In the genomic region with DNA sequence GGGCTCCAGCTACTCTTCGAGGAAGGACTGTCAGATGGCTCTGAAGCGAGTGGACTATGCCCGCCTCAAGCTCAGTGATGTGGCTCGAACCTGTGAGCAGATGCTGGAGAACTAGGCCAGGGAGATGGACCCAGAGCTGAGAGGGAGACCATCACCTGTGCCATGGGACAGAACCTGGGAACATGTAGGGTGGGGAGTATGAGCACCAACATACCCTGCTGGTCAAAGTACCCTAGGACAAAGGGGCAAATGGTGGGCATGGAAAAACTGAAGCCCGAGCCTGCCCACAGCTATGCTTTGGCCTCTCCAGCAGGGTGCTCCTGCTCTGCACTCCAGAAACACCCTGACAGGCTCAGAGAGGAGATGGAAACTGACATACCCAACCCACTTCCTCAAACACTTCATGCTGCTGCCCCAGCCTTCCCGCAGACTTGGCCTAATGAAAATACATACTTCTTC, we compare ENCODE assay signal across 11 cellular contexts. TPM values are rescaled to one million over a fixed set of nuclear protein-coding genes. Genes with fewer than 3 reads are reported as not detected.
DNase-seq lines count a peak whose midpoint lies in the region; ATAC-seq and TF ChIP-seq lines count a peak whose summit lies in the region.
"Had no signal": no experiment of that assay in that cellular context is flagged by ENCODE, and none has a peak within 500 bp of the region (broad histone marks: within the 10 kb centered on the region; RNA-seq: fewer than 3 reads in every experiment).

No MANE protein-coding gene starts in this region.

- peak overlapping the region; percentile 96 to 98 for H3K27ac Mint-ChIP-seq in natural killer cell treated with Interleukin-12 subunit alpha and Interleukin-12 subunit beta and Interleukin-15 and Interleukin-18, amount 100 ng/mL, for 72 hours
- peak overlapping the region in 1 of 2 donors; percentile 38 for H3K27ac Mint-ChIP-seq in natural killer cell
- H3K27ac Mint-ChIP-seq in endodermal cell, result no peak overlapping the region

- no peaks in the 10 kb centered on the region for H3K4me1 ChIP-seq in endodermal cell (ENCODE audit: control insufficient read depth, insufficient read depth, low read length)

- WGBS in endodermal cell (ENCODE audit: insufficient coverage in 1 of 2, insufficient read length in 1 of 2), 2 experiments, result 92 to 95% methylated on average over 5 to 6 of the region's 6 CpGs

- ATAC-seq in natural killer cell treated with Interleukin-12 subunit alpha and Interleukin-12 subunit beta and Interleukin-15 and Interleukin-18, amount 100 ng/mL, for 72 hours, result no peak
- ATAC-seq in natural killer cell, result no peak
- ATAC-seq: activated CD4-positive, CD25-positive, alpha-beta regulatory T cell treated with anti-CD3 and anti-CD28 coated beads, Interleukin-2, amount 50 U/mL, for 24 hours had no signal

- intact Hi-C loops in natural killer cell (cut with micrococcal nuclease), result no loop called here

- peaks cover 7 to 10% of the 10 kb centered on the region in 2 donors for H3K27me3 Mint-ChIP-seq in natural killer cell treated with Interleukin-12 subunit alpha and Interleukin-12 subunit beta and Interleukin-15 and Interleukin-18, amount 100 ng/mL, for 72 hours
- H3K27me3 Mint-ChIP-seq in natural killer cell (ENCODE audit: low read depth in 2 of 2) (peaks cover 1 to 5% of the 10 kb centered on the region in 2 donors), endodermal cell (ENCODE audit: insufficient read depth) (peaks cover 36% of the 10 kb centered on the region)

- peak overlapping the region; percentile 99 for H3K4me3 Mint-ChIP-seq in natural killer cell treated with Interleukin-12 subunit alpha and Interleukin-12 subunit beta and Interleukin-15 and Interleukin-18, amount 100 ng/mL, for 72 hours
- H3K4me3 Mint-ChIP-seq in natural killer cell (no peak overlapping the region), endodermal cell (no peak overlapping the region)

- H3K9ac ChIP-seq in endodermal cell (ENCODE audit: extremely low read depth, low read length, poor library complexity, severe bottlenecking), result no peak overlapping the region

- H3K9me3 Mint-ChIP-seq in natural killer cell treated with Interleukin-12 subunit alpha and Interleukin-12 subunit beta and Interleukin-15 and Interleukin-18, amount 100 ng/mL, for 72 hours, result no peaks in the 10 kb centered on the region
- H3K9me3 Mint-ChIP-seq in natural killer cell, result no peaks in the 10 kb centered on the region
- no peaks in the 10 kb centered on the region for H3K9me3 Mint-ChIP-seq in endodermal cell

- H3K36me3 Mint-ChIP-seq in natural killer cell treated with Interleukin-12 subunit alpha and Interleukin-12 subunit beta and Interleukin-15 and Interleukin-18, amount 100 ng/mL, for 72 hours, result peaks cover 15% of the 10 kb centered on the region
- no peaks in the 10 kb centered on the region for H3K36me3 Mint-ChIP-seq in natural killer cell
- H3K36me3 Mint-ChIP-seq in endodermal cell (ENCODE audit: low read depth), result peaks cover 2% of the 10 kb centered on the region

- H3K27ac ChIP-seq in endodermal cell (ENCODE audit: low read depth, low read length), result no peak overlapping the region

- H3K27me3 ChIP-seq in endodermal cell (ENCODE audit: control insufficient read depth, insufficient read depth, low read length, poor library complexity, severe bottlenecking), result peaks cover 35% of the 10 kb centered on the region

- peaks cover 4% of the 10 kb centered on the region for H3K36me3 ChIP-seq in endodermal cell (ENCODE audit: control insufficient read depth, insufficient read depth, low read length)

- DNase-seq in natural killer cell treated with Interleukin-12 subunit alpha and Interleukin-12 subunit beta and Interleukin-15 and Interleukin-18, amount 100 ng/mL, for 72 hours (ENCODE audit: low spot score), result no peak
- no peak for DNase-seq in natural killer cell
- DNase-seq in RPMI8226, result peak; percentile 17
- DNase-seq in endodermal cell, result peak; percentile 63
- DNase-seq in SW 1271 (lab: John Stamatoyannopoulos, UW), result no peak
- no peak for DNase-seq in cortex of kidney (lab: John Stamatoyannopoulos, UW)
- DNase-seq in NCI-H345 (lab: John Stamatoyannopoulos, UW), result no peak
- no peak for DNase-seq in activated gamma-delta T cell (lab: John Stamatoyannopoulos, UW)
- DNase-seq: effector memory CD4-positive, alpha-beta T cell; NCI-H1417 treated with DMSO at 0.1 percent for 48 hours had no signal

- H3K4me1 Mint-ChIP-seq in natural killer cell treated with Interleukin-12 subunit alpha and Interleukin-12 subunit beta and Interleukin-15 and Interleukin-18, amount 100 ng/mL, for 72 hours (ENCODE audit: low read depth in 2 of 2), result peaks cover 49 to 56% of the 10 kb centered on the region in 2 donors
- H3K4me1 Mint-ChIP-seq in natural killer cell (peaks cover 12 to 13% of the 10 kb centered on the region in 2 donors), endodermal cell (peaks cover 3% of the 10 kb centered on the region)

- no peak for TF ChIP-seq CTCF in natural killer cell (IDR thresholded peaks at IDR 0.05)
- TF ChIP-seq CTCF in endodermal cell (conservative IDR thresholded peaks at IDR 0.05), result peak; percentile 56

- H3K4me3 ChIP-seq in endodermal cell (ENCODE audit: low read length), result no peak overlapping the region

- no peaks in the 10 kb centered on the region for H3K9me3 ChIP-seq in endodermal cell (ENCODE audit: control insufficient read depth, low read length)

RNA-seq across cellular contexts. Expression of gene MED11, which starts 1.9 kb away (rescaled TPM):
- total RNA-seq in natural killer cell treated with Interleukin-12 subunit alpha and Interleukin-12 subunit beta and Interleukin-15 and Interleukin-18, amount 100 ng/mL, for 72 hours, result 10 to 100 TPM; 27.2 to 34.6 TPM
- 10 to 100 TPM in 2 of 3 donors, 1 to 10 TPM in 1; 9.1 to 15.0 (median 10.5) TPM for total RNA-seq in natural killer cell
- 10 to 100 TPM; 17.7 to 20.2 TPM for total RNA-seq in endodermal cell
- 25.3 TPM for polyA plus RNA-seq in endodermal cell (2013, experiment 1 of 2)
- 21.3 TPM for polyA plus RNA-seq in endodermal cell (2013, experiment 2 of 2)

RNA-seq across cellular contexts. Expression of gene ZMYND15, which starts 6.5 kb away (rescaled TPM):
- total RNA-seq in natural killer cell treated with Interleukin-12 subunit alpha and Interleukin-12 subunit beta and Interleukin-15 and Interleukin-18, amount 100 ng/mL, for 72 hours, result 1 to 10 TPM; 1.0 to 2.3 TPM
- total RNA-seq in natural killer cell (1 to 10 TPM in 1 of 3 donors, under 1 TPM in 2; 0.52 to 3.5 (median 0.93) TPM), endodermal cell (not detected)
- not detected for polyA plus RNA-seq in endodermal cell (2013, experiment 1 of 2)
- not detected for polyA plus RNA-seq in endodermal cell (2013, experiment 2 of 2)

RNA-seq across cellular contexts. Expression of gene CXCL16, which starts 6.6 kb away (rescaled TPM):
- total RNA-seq in natural killer cell treated with Interleukin-12 subunit alpha and Interleukin-12 subunit beta and Interleukin-15 and Interleukin-18, amount 100 ng/mL, for 72 hours, result 10 to 100 TPM; 22.6 to 46.3 TPM
- total RNA-seq in natural killer cell (10 to 100 TPM in 2 of 3 donors, 1 to 10 TPM in 1; 4.0 to 31.8 (median 16.0) TPM), endodermal cell (under 1 TPM; 0.60 to 0.73 TPM)
- 0.28 TPM for polyA plus RNA-seq in endodermal cell (2013, experiment 1 of 2)
- not detected for polyA plus RNA-seq in endodermal cell (2013, experiment 2 of 2)

RNA-seq across cellular contexts. Expression of gene ARRB2, which starts 22.7 kb away (rescaled TPM):
- total RNA-seq in natural killer cell treated with Interleukin-12 subunit alpha and Interleukin-12 subunit beta and Interleukin-15 and Interleukin-18, amount 100 ng/mL, for 72 hours, result 100 to 1,000 TPM; 834 to 935 TPM
- total RNA-seq in natural killer cell (100 to 1,000 TPM; 314 to 374 (median 335) TPM), endodermal cell (10 to 100 TPM; 45.3 to 51.8 TPM)
- polyA plus RNA-seq in endodermal cell (2013, experiment 1 of 2), result 61.5 TPM
- 53.9 TPM for polyA plus RNA-seq in endodermal cell (2013, experiment 2 of 2)

RNA-seq across cellular contexts. Expression of gene PELP1, which starts 29.2 kb away (rescaled TPM):
- 100 to 1,000 TPM in 1 of 2 donors, 10 to 100 TPM in 1; 76.9 to 161 TPM for total RNA-seq in natural killer cell treated with Interleukin-12 subunit alpha and Interleukin-12 subunit beta and Interleukin-15 and Interleukin-18, amount 100 ng/mL, for 72 hours
- total RNA-seq in natural killer cell, result 10 to 100 TPM; 32.3 to 45.8 (median 43.5) TPM
- 100 to 1,000 TPM; 108 to 123 TPM for total RNA-seq in endodermal cell
- polyA plus RNA-seq in endodermal cell (2013, experiment 1 of 2), result 81.5 TPM
- 68.1 TPM for polyA plus RNA-seq in endodermal cell (2013, experiment 2 of 2)

Comparison
In these comparisons a context has a peak if more than half of its experiments do, and no peak if none do; other contexts are left out.
1. DNase-seq: peak in RPMI8226 (single experiment) and endodermal cell (single experiment); none in natural killer cell treated with Interleukin-12 subunit alpha and Interleukin-12 subunit beta and Interleukin-15 and Interleukin-18, amount 100 ng/mL, for 72 hours (single experiment), natural killer cell (single experiment), SW 1271 (0 of 2), cortex of kidney (single experiment), NCI-H345 (single experiment) and activated gamma-delta T cell (single experiment).